Comparison of ENCODE assay signal across 16 cellular contexts in genomic region chr2:21234721-21235120, GRCh38.
DNase-seq lines count a peak whose midpoint lies in the region; ATAC-seq and TF ChIP-seq lines count a peak whose summit lies in the region.
"Had no signal": no experiment of that assay in that cellular context is flagged by ENCODE, and none has a peak within 500 bp of the region (broad histone marks: within the 10 kb centered on the region; RNA-seq: fewer than 3 reads in every experiment).

No MANE protein-coding gene starts in this region.

- H3K4me3 Mint-ChIP-seq in H9, result no peak overlapping the region
- H3K4me3 Mint-ChIP-seq: CD8-positive, alpha-beta memory T cell had no signal

- H3K27ac ChIP-seq in H9 (ENCODE audit: insufficient read length, low read depth, low read length) (no peak overlapping the region), neuronal stem cell (replicated peaks; ENCODE audit: low read length) (no peak overlapping the region)
- H3K27ac ChIP-seq: BLaER1, GM23248 had no signal

- H3K4me2 ChIP-seq in H9 (ENCODE audit: insufficient read depth, insufficient read length, low read length), result no peak overlapping the region
- no peak overlapping the region for H3K4me2 ChIP-seq in neuronal stem cell (ENCODE audit: insufficient read depth, low read length, poor library complexity, severe bottlenecking)
- H3K4me2 ChIP-seq: BLaER1 had no signal

- no peak overlapping the region for H3K27ac Mint-ChIP-seq in H9
- H3K27ac Mint-ChIP-seq: CD8-positive, alpha-beta memory T cell had no signal

- no CpG with 5 or more reads among the region's 2 CpGs for WGBS in H9 (ENCODE audit: extremely low coverage, insufficient read length, low lambda C conversion rate)
- no CpG with 5 or more reads among the region's 2 CpGs for WGBS in neuronal stem cell (ENCODE audit: extremely low coverage in 2 of 2, insufficient read length in 2 of 2, insufficient replicate concordance in 1 of 2), 2 donors

- no peak overlapping the region for H2BK120ac ChIP-seq in H9 (ENCODE audit: low read depth, low read length, poor library complexity, severe bottlenecking)
- H2BK120ac ChIP-seq in neuronal stem cell (ENCODE audit: low read depth, low read length), result no peak overlapping the region

- H2BK15ac ChIP-seq in H9 (ENCODE audit: low read depth, low read length), result no peak overlapping the region
- no peak overlapping the region for H2BK15ac ChIP-seq in neuronal stem cell (ENCODE audit: low read length)

- no peaks in the 10 kb centered on the region for H3K4me1 ChIP-seq in H9 (ENCODE audit: insufficient read depth, low read length)
- H3K4me1 ChIP-seq in neuronal stem cell (ENCODE audit: control insufficient read depth in 2 of 2, insufficient read depth in 1 of 2, low read depth in 1 of 2, low read length in 2 of 2), result no peaks in the 10 kb centered on the region
- H3K4me1 ChIP-seq: BLaER1, Caco-2 had no signal

- ATAC-seq in GM21528 (IDR thresholded peaks at IDR 0.05; ENCODE audit: low FRiP score, unreplicated experiment), result no peak

- H4K8ac ChIP-seq in H9 (replicated peaks; ENCODE audit: insufficient read length, low read depth, low read length), result no peak overlapping the region
- H4K8ac ChIP-seq in neuronal stem cell (ENCODE audit: low read depth, low read length), result no peak overlapping the region

- H3K9me3 ChIP-seq in H9 (ENCODE audit: control insufficient read depth, low read depth, low read length), result no peaks in the 10 kb centered on the region
- H3K9me3 ChIP-seq in neuronal stem cell (replicated peaks in 1 of 2; ENCODE audit: control insufficient read depth in 2 of 2, insufficient read depth in 1 of 2, low read depth in 1 of 2, low read length in 2 of 2), result no peaks in the 10 kb centered on the region
- H3K9me3 ChIP-seq: BLaER1, Caco-2 had no signal

- H2AFZ ChIP-seq in H9 (ENCODE audit: low read length) (no peak overlapping the region), neuronal stem cell (ENCODE audit: low read length) (no peak overlapping the region)
- H2AFZ ChIP-seq: GM23248 had no signal

- H2BK12ac ChIP-seq in H9 (ENCODE audit: insufficient read length, low read depth, low read length) (no peak overlapping the region), neuronal stem cell (ENCODE audit: low read length) (no peak overlapping the region)

- no peaks in the 10 kb centered on the region for H3K79me1 ChIP-seq in H9 (ENCODE audit: insufficient read depth, low read depth, low read length, poor library complexity, severe bottlenecking)
- no peaks in the 10 kb centered on the region for H3K79me1 ChIP-seq in neuronal stem cell (ENCODE audit: low read depth, low read length)

- no peaks in the 10 kb centered on the region for H3K36me3 ChIP-seq in neuronal stem cell (replicated peaks in 1 of 2; ENCODE audit: control insufficient read depth in 2 of 2, insufficient read depth in 2 of 2, low read length in 2 of 2)
- H3K36me3 ChIP-seq: BLaER1 had no signal

- peaks cover 0 to 1% of the 10 kb centered on the region in 2 experiments; a peak in 1 of 5 replicates for H3K9me3 Mint-ChIP-seq in H9

- no peaks in the 10 kb centered on the region for H3K27me3 ChIP-seq in H9 (ENCODE audit: insufficient read depth, low read length)
- H3K27me3 ChIP-seq in neuronal stem cell (ENCODE audit: control insufficient read depth in 3 of 3, insufficient read depth in 3 of 3, low read depth in 1 of 3, low read length in 3 of 3), result no peaks in the 10 kb centered on the region
- H3K27me3 ChIP-seq: BLaER1 had no signal

- H3K23ac ChIP-seq in H9 (ENCODE audit: insufficient read length, low read depth, low read length) (no peak overlapping the region), neuronal stem cell (ENCODE audit: low read depth, low read length, poor library complexity) (no peak overlapping the region)

- H3K56ac ChIP-seq in H9 (ENCODE audit: insufficient read length, low read depth, low read length), result no peak overlapping the region

- H4K91ac ChIP-seq in H9 (ENCODE audit: insufficient read length, low read depth, low read length) (no peak overlapping the region), neuronal stem cell (ENCODE audit: low read depth, low read length, poor library complexity) (no peak overlapping the region)

- H3K4me3 ChIP-seq in epithelial cell of proximal tubule (ENCODE audit: low read depth, low read length) (no peak overlapping the region), neuronal stem cell (ENCODE audit: low read length in 2 of 2) (no peak overlapping the region)
- H3K4me3 ChIP-seq: BLaER1, GM23248 had no signal

- H3K79me2 ChIP-seq in H9 (ENCODE audit: insufficient read depth, low read length), result no peaks in the 10 kb centered on the region

- H3K9ac ChIP-seq in H9 (ENCODE audit: extremely low read depth, insufficient read length, low read length) (no peak overlapping the region), neuronal stem cell (ENCODE audit: low read depth, low read length, poor library complexity) (no peak overlapping the region)
- H3K9ac ChIP-seq: BLaER1, GM23248 had no signal

- H3K18ac ChIP-seq in H9 (ENCODE audit: insufficient read length, low read depth, low read length) (no peak overlapping the region), neuronal stem cell (ENCODE audit: low read length) (peak overlapping the region; percentile 86)

- no peaks in the 10 kb centered on the region for H4K20me1 ChIP-seq in H9 (ENCODE audit: control insufficient read depth, insufficient read depth, insufficient read length)
- H4K20me1 ChIP-seq: BLaER1 had no signal

- TF ChIP-seq CTCF in H9 (conservative IDR thresholded peaks at IDR 0.05) (0 out of 3 replicates have a peak, but pooled peaks have one; percentile 5), epithelial cell of proximal tubule (conservative IDR thresholded peaks at IDR 0.05; ENCODE audit: low read depth, low read length) (peak; percentile 3)

- H3K23me2 ChIP-seq in H9 (ENCODE audit: insufficient read length, low read depth, low read length, poor library complexity, severe bottlenecking), result no peaks in the 10 kb centered on the region

- no peaks in the 10 kb centered on the region for H3K4me1 Mint-ChIP-seq in H9
- H3K4me1 Mint-ChIP-seq: CD8-positive, alpha-beta memory T cell had no signal

- H3T11ph ChIP-seq in H9 (ENCODE audit: low read length), result no peak overlapping the region

- H2BK20ac ChIP-seq in H9 (ENCODE audit: low read depth, low read length, poor library complexity, severe bottlenecking), result no peak overlapping the region

- no peak overlapping the region for H2BK5ac ChIP-seq in H9 (ENCODE audit: insufficient read length, low read length)
- no peak overlapping the region for H2BK5ac ChIP-seq in neuronal stem cell (ENCODE audit: low read length)

- H3K27me3 Mint-ChIP-seq in H9 (ENCODE audit: low read depth), result no peaks in the 10 kb centered on the region
- H3K27me3 Mint-ChIP-seq: CD8-positive, alpha-beta memory T cell had no signal

- H2AK5ac ChIP-seq in H9 (ENCODE audit: insufficient read length, low read length) (no peak overlapping the region), neuronal stem cell (ENCODE audit: low read depth, low read length) (no peak overlapping the region)

- H3K36me3 Mint-ChIP-seq in H9 (ENCODE audit: insufficient read depth in 1 of 3, low read depth in 3 of 3), result no peaks in the 10 kb centered on the region
- H3K36me3 Mint-ChIP-seq: CD8-positive, alpha-beta memory T cell had no signal

- no peak overlapping the region for H3K14ac ChIP-seq in H9 (ENCODE audit: insufficient read depth, low read length)
- H3K14ac ChIP-seq in neuronal stem cell (ENCODE audit: low read length), result no peak overlapping the region

- H4K5ac ChIP-seq in H9 (ENCODE audit: insufficient read length, low read depth, low read length), result no peak overlapping the region

- no peak for DNase-seq in H9
- DNase-seq in SHP77 treated with DMSO at 0.1 percent for 48 hours (lab: John Stamatoyannopoulos, UW), result peak; percentile 34
- DNase-seq in epithelial cell of proximal tubule (ENCODE audit: low read depth), result no peak
- no peak for DNase-seq in neuronal stem cell (ENCODE audit: low spot score)
- no peak for DNase-seq in stimulated activated CD4-positive, alpha-beta T cell treated with anti-CD3 and anti-CD28 coated beads, Interleukin-2, amount 100 ng/mL, for 48 hours
- DNase-seq in DMS79 (lab: John Stamatoyannopoulos, UW), result no peak
- DNase-seq: 8988T; AML-193; Caco-2; CD8-positive, alpha-beta memory T cell; GF-D8; GM23248; H7; IMR-90 had no signal

- H3K4ac ChIP-seq in H9 (ENCODE audit: low read depth, low read length), result no peak overlapping the region
- no peak overlapping the region for H3K4ac ChIP-seq in neuronal stem cell (ENCODE audit: low read length)
